2 cellular contexts compared by ENCODE assay signal in the genomic region with DNA sequence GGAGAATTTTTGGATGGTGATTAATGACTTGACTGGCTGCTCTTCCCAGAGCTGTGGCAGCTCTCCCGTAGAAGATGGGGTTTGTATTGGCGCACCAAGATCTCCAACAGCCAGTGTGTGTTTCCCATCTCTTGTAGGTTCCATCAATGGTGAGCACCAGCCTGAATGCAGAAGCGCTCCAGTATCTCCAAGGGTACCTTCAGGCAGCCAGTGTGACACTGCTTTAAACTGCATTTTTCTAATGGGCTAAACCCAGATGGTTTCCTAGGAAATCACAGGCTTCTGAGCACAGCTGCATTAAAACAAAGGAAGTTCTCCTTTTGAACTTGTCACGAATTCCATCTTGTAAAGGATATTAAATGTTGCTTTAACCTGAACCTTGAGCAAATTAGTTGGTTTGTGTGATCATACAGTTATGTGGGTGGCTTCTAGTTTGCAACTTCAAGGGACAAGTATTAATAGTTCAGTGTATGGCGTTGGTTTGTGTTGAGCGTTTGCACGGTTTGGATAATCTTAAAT.
A peak's percentile ranks its signal among the peaks of the same experiment; 100 is the strongest.
TF ChIP-seq lines count a peak whose summit lies in the region.

No MANE protein-coding gene starts in this region.

TF ChIP-seq in HepG2, 621 proteins besides CTCF, POLR2A, EP300 and RAD21 (continued from another document):
- TF ChIP-seq, protein P1, sequence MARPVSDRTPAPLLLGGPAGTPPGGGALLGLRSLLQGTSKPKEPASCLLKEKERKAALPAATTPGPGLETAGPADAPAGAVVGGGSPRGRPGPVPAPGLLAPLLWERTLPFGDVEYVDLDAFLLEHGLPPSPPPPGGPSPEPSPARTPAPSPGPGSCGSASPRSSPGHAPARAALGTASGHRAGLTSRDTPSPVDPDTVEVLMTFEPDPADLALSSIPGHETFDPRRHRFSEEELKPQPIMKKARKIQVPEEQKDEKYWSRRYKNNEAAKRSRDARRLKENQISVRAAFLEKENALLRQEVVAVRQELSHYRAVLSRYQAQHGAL (CRISPR knock-in tag; IDR thresholded peaks at IDR 0.05; ENCODE audit: not compliant biosample characterization): peak; percentile 30
- TF ChIP-seq, protein P2, sequence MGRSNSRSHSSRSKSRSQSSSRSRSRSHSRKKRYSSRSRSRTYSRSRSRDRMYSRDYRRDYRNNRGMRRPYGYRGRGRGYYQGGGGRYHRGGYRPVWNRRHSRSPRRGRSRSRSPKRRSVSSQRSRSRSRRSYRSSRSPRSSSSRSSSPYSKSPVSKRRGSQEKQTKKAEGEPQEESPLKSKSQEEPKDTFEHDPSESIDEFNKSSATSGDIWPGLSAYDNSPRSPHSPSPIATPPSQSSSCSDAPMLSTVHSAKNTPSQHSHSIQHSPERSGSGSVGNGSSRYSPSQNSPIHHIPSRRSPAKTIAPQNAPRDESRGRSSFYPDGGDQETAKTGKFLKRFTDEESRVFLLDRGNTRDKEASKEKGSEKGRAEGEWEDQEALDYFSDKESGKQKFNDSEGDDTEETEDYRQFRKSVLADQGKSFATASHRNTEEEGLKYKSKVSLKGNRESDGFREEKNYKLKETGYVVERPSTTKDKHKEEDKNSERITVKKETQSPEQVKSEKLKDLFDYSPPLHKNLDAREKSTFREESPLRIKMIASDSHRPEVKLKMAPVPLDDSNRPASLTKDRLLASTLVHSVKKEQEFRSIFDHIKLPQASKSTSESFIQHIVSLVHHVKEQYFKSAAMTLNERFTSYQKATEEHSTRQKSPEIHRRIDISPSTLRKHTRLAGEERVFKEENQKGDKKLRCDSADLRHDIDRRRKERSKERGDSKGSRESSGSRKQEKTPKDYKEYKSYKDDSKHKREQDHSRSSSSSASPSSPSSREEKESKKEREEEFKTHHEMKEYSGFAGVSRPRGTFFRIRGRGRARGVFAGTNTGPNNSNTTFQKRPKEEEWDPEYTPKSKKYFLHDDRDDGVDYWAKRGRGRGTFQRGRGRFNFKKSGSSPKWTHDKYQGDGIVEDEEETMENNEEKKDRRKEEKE (IDR thresholded peaks at IDR 0.05): no peak
- TF ChIP-seq FOXK2 (IDR thresholded peaks at IDR 0.05) (no peak), RBM22 (optimal IDR thresholded peaks at IDR 0.05; ENCODE audit: low read length) (peak; percentile 93)
- TF ChIP-seq, protein P3, sequence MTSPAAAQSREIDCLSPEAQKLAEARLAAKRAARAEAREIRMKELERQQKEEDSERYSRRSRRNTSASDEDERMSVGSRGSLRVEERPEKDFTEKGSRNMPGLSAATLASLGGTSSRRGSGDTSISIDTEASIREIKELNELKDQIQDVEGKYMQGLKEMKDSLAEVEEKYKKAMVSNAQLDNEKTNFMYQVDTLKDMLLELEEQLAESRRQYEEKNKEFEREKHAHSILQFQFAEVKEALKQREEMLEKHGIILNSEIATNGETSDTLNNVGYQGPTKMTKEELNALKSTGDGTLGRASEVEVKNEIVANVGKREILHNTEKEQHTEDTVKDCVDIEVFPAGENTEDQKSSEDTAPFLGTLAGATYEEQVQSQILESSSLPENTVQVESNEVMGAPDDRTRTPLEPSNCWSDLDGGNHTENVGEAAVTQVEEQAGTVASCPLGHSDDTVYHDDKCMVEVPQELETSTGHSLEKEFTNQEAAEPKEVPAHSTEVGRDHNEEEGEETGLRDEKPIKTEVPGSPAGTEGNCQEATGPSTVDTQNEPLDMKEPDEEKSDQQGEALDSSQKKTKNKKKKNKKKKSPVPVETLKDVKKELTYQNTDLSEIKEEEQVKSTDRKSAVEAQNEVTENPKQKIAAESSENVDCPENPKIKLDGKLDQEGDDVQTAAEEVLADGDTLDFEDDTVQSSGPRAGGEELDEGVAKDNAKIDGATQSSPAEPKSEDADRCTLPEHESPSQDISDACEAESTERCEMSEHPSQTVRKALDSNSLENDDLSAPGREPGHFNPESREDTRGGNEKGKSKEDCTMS (CRISPR knock-in tag; conservative IDR thresholded peaks at IDR 0.05): no peak
TF ChIP-seq in HepG2: peak in this region for 2.

TF ChIP-seq in SK-N-SH, 30 proteins besides CTCF, POLR2A, EP300 and RAD21:
- TF ChIP-seq, protein P4, sequence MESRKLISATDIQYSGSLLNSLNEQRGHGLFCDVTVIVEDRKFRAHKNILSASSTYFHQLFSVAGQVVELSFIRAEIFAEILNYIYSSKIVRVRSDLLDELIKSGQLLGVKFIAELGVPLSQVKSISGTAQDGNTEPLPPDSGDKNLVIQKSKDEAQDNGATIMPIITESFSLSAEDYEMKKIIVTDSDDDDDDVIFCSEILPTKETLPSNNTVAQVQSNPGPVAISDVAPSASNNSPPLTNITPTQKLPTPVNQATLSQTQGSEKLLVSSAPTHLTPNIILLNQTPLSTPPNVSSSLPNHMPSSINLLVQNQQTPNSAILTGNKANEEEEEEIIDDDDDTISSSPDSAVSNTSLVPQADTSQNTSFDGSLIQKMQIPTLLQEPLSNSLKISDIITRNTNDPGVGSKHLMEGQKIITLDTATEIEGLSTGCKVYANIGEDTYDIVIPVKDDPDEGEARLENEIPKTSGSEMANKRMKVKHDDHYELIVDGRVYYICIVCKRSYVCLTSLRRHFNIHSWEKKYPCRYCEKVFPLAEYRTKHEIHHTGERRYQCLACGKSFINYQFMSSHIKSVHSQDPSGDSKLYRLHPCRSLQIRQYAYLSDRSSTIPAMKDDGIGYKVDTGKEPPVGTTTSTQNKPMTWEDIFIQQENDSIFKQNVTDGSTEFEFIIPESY (IDR thresholded peaks at IDR 0.05; ENCODE audit: borderline replicate concordance, low read depth): no peak
- TF ChIP-seq SIN3A (IDR thresholded peaks at IDR 0.05; ENCODE audit: borderline replicate concordance, low read depth, low read length) (no peak), GABPA (IDR thresholded peaks at IDR 0.05; ENCODE audit: low read depth) (no peak), ELF1 (IDR thresholded peaks at IDR 0.05) (no peak), FOXJ3 (CRISPR knock-in tag; IDR thresholded peaks at IDR 0.05) (no peak), TAF1 (IDR thresholded peaks at IDR 0.05; ENCODE audit: borderline replicate concordance, low read depth, low read length) (no peak), GATA2 (CRISPR knock-in tag; IDR thresholded peaks at IDR 0.05) (no peak), FOXM1 (IDR thresholded peaks at IDR 0.05; ENCODE audit: low read depth) (no peak)
- TF ChIP-seq, protein P5, sequence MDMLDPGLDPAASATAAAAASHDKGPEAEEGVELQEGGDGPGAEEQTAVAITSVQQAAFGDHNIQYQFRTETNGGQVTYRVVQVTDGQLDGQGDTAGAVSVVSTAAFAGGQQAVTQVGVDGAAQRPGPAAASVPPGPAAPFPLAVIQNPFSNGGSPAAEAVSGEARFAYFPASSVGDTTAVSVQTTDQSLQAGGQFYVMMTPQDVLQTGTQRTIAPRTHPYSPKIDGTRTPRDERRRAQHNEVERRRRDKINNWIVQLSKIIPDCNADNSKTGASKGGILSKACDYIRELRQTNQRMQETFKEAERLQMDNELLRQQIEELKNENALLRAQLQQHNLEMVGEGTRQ (IDR thresholded peaks at IDR 0.05; ENCODE audit: borderline replicate concordance, low read depth, low read length): no peak
- TF ChIP-seq, protein P6, sequence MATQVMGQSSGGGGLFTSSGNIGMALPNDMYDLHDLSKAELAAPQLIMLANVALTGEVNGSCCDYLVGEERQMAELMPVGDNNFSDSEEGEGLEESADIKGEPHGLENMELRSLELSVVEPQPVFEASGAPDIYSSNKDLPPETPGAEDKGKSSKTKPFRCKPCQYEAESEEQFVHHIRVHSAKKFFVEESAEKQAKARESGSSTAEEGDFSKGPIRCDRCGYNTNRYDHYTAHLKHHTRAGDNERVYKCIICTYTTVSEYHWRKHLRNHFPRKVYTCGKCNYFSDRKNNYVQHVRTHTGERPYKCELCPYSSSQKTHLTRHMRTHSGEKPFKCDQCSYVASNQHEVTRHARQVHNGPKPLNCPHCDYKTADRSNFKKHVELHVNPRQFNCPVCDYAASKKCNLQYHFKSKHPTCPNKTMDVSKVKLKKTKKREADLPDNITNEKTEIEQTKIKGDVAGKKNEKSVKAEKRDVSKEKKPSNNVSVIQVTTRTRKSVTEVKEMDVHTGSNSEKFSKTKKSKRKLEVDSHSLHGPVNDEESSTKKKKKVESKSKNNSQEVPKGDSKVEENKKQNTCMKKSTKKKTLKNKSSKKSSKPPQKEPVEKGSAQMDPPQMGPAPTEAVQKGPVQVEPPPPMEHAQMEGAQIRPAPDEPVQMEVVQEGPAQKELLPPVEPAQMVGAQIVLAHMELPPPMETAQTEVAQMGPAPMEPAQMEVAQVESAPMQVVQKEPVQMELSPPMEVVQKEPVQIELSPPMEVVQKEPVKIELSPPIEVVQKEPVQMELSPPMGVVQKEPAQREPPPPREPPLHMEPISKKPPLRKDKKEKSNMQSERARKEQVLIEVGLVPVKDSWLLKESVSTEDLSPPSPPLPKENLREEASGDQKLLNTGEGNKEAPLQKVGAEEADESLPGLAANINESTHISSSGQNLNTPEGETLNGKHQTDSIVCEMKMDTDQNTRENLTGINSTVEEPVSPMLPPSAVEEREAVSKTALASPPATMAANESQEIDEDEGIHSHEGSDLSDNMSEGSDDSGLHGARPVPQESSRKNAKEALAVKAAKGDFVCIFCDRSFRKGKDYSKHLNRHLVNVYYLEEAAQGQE (IDR thresholded peaks at IDR 0.05; ENCODE audit: low read depth, low read length): no peak
